8 cellular contexts compared by ENCODE assay signal in genomic region chr17:64661981-64662773, GRCh38. TPM values are rescaled to one million over a fixed set of nuclear protein-coding genes. Genes with fewer than 3 reads are reported as not detected.
DNase-seq lines count a peak whose midpoint lies in the region; ATAC-seq and TF ChIP-seq lines count a peak whose summit lies in the region.

SMURF2 (minus strand) TSS chr17:64662307; CDS start chr17:64661880, 427 bp downstream.

- peak; percentile 80 for ATAC-seq in GM21825 (IDR thresholded peaks at IDR 0.05; ENCODE audit: unreplicated experiment)
- ATAC-seq in heart left ventricle = peak; percentile 83 to 98 (median 92)
- ATAC-seq in upper lobe of left lung (ENCODE audit: low FRiP score in 2 of 2) = peak; percentile 91 to 97

- WGBS in heart left ventricle, 4 donors = 1% methylated on average over 44 to 94 of the region's 94 CpGs
- 0 to 2% methylated on average over 11 to 48 of the region's 94 CpGs for WGBS in upper lobe of left lung, 2 donors

- peaks cover 5% of the 10 kb centered on the region; the same call in 1 of the 2 replicates for H3K79me2 ChIP-seq in Karpas-422 (ENCODE audit: low read length)
- peaks cover 17% of the 10 kb centered on the region for H3K79me2 ChIP-seq in SU-DHL-6 (ENCODE audit: insufficient read depth, low read length)

- TF ChIP-seq EP300 in upper lobe of left lung (IDR thresholded peaks at IDR 0.05) = no peak

- H3K4me2 ChIP-seq in Karpas-422 (ENCODE audit: low read depth, low read length, poor library complexity, severe bottlenecking) (peak within 1 kb of the TSS; percentile 100), SU-DHL-6 (ENCODE audit: low read depth, low read length, poor library complexity, severe bottlenecking) (peak within 1 kb of the TSS; percentile 93)

- H3K36me3 ChIP-seq in Karpas-422 (ENCODE audit: insufficient read depth, low read length) (no peaks in the 10 kb centered on the region), SU-DHL-6 (ENCODE audit: low read length) (no peaks in the 10 kb centered on the region), heart left ventricle (no peaks in the 10 kb centered on the region), upper lobe of left lung (no peaks in the 10 kb centered on the region)

- peaks cover 12% of the 10 kb centered on the region for H3F3A ChIP-seq in SU-DHL-6 (ENCODE audit: insufficient read depth)

- H3K9me3 ChIP-seq in Karpas-422 (ENCODE audit: low read length) (no peaks in the 10 kb centered on the region), SU-DHL-6 (ENCODE audit: insufficient read depth, low read length) (no peaks in the 10 kb centered on the region), heart left ventricle (no peaks in the 10 kb centered on the region), upper lobe of left lung (no peaks in the 10 kb centered on the region)

- H3K9me2 ChIP-seq in Karpas-422 (replicated peaks; ENCODE audit: insufficient read depth, low read length) = no peaks in the 10 kb centered on the region
- no peaks in the 10 kb centered on the region for H3K9me2 ChIP-seq in SU-DHL-6 (replicated peaks; ENCODE audit: insufficient read depth, low read length)

- H3K27me3 ChIP-seq in Karpas-422 (ENCODE audit: low read length) (no peaks in the 10 kb centered on the region), SU-DHL-6 (ENCODE audit: low read length) (no peaks in the 10 kb centered on the region), heart left ventricle (no peaks in the 10 kb centered on the region), upper lobe of left lung (no peaks in the 10 kb centered on the region)

- H3K27ac ChIP-seq in Karpas-422 (ENCODE audit: low read length) (no peak within 1 kb of the TSS), SU-DHL-6 (ENCODE audit: low read depth, low read length) (peak within 1 kb of the TSS; percentile 75), heart left ventricle (peak within 1 kb of the TSS; percentile 84 to 97 (median 94)), upper lobe of left lung (peak within 1 kb of the TSS; percentile 93 to 100 (median 96))

- H3K4me1 ChIP-seq in Karpas-422 (ENCODE audit: low read length) (peaks cover 21% of the 10 kb centered on the region), heart left ventricle (peaks cover 0 to 43% (median 19%) of the 10 kb centered on the region in 12 donors), upper lobe of left lung (peaks cover 22 to 37% (median 30%) of the 10 kb centered on the region in 4 donors)

- H2AFZ ChIP-seq in Karpas-422 (ENCODE audit: low read length) = peak within 1 kb of the TSS; percentile 100
- H2AFZ ChIP-seq in SU-DHL-6 (ENCODE audit: low read depth, low read length, severe bottlenecking) = peak within 1 kb of the TSS; percentile 93

- H3K9ac ChIP-seq in Karpas-422 (ENCODE audit: low read length) (peak within 1 kb of the TSS; percentile 75), SU-DHL-6 (ENCODE audit: low read length) (peak within 1 kb of the TSS; percentile 68)

- intact Hi-C loops in heart left ventricle (cut with DNase I) (loop anchor here in 4 of 10 donors (5.0 to 10.0 kb wide), 4 partner anchors 63 to 75 kb away; no protein-coding TSS in a partner anchor), posterior vena cava (cut with DNase I) (no loop called here)

- H3K4me3 ChIP-seq in GM08714 (ENCODE audit: low read length) (peak within 1 kb of the TSS; percentile 88), Karpas-422 (ENCODE audit: low read length) (peak within 1 kb of the TSS; percentile 82), SU-DHL-6 (ENCODE audit: insufficient read depth, low read length, poor library complexity, severe bottlenecking) (peak within 1 kb of the TSS; percentile 84), heart left ventricle (peak within 1 kb of the TSS; percentile 55 to 93 (median 80)), upper lobe of left lung (peak within 1 kb of the TSS; percentile 50 to 84 (median 78))

- H4K20me1 ChIP-seq in Karpas-422 (ENCODE audit: insufficient read depth, low read depth, low read length) (peaks cover 11% of the 10 kb centered on the region; the same call in 1 of the 2 replicates), SU-DHL-6 (ENCODE audit: low read depth, low read length) (peaks cover 7% of the 10 kb centered on the region; the same call in 1 of the 2 replicates)

- TF ChIP-seq POLR2A in heart left ventricle (IDR thresholded peaks at IDR 0.05) = peak; percentile 90 to 95
- TF ChIP-seq POLR2A in upper lobe of left lung (IDR thresholded peaks at IDR 0.05) = peak; percentile 12 to 99 (median 95)

- TF ChIP-seq CTCF in SU-DHL-6 (IDR thresholded peaks at IDR 0.05; ENCODE audit: insufficient read depth, low read length, poor library complexity, severe bottlenecking) = no peak
- TF ChIP-seq CTCF in heart left ventricle (IDR thresholded peaks at IDR 0.05) = peak in 2 of 12 donors; percentile 16 to 31
- peak in 4 of 6 experiments; percentile 15 to 38 (median 26) for TF ChIP-seq CTCF in upper lobe of left lung (IDR thresholded peaks at IDR 0.05)

- peak; percentile 89 for DNase-seq in Karpas-422
- DNase-seq in activated naive CD8-positive, alpha-beta T cell treated with anti-CD3 and anti-CD28 coated beads, Interleukin-2, amount 50 U/mL, for 16 hours (ENCODE audit: low read depth, low spot score) = peak; percentile 54
- DNase-seq in heart left ventricle = peak; percentile 83 to 91 (median 86)
- peak; percentile 93 for DNase-seq in posterior vena cava (ENCODE audit: low spot score)
- peak; percentile 88 to 95 for DNase-seq in upper lobe of left lung

RNA-seq across cellular contexts. Expression of gene SMURF2, which starts in this region (rescaled TPM):
- total RNA-seq in Karpas-422 (2014; rRNA removed; shearing (Covaris generic); ENCODE audit: low replicate concordance) = 6.1 and 8.0 TPM in 2 replicates
- total RNA-seq in heart left ventricle (10 to 100 TPM in 8 of 9 donors, 1 to 10 TPM in 1; 8.7 to 17.5 (median 12.6) TPM), posterior vena cava (10 to 100 TPM; 23.8 to 28.4 TPM), upper lobe of left lung (10 to 100 TPM; 24.1 to 58.2 (median 34.9) TPM)
- polyA plus RNA-seq in heart left ventricle = 1 to 10 TPM; 3.6 to 7.4 TPM
